Comparison of ENCODE assay signal across 25 cellular contexts in the genomic region with DNA sequence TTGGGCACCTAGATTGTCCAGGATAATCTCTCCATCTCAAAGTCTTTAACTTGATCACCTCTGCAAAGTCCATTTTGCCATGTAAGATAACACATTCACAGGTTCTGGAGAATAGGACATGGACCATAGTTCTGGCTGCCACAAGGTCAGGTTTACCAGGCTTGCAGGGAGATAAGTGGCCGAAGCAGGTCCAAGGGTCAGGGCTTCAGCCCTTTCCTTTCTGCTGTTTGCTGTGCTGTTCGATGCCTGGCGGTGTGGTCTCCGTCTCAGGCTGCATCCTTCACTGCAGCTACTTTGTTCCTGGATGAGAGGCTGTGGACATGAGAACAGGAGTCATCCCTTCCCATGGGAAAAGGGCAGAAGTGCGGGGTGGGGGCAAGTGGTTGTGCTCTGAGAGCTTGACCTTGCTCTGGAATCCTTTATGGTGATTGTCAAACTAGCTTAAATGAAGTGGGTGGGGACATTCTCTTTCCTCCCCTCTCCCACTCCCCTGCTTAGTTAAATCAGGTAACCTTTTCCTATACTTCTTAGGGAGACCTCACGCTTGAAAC.
"Had no signal": no experiment of that assay in that cellular context is flagged by ENCODE, and none has a peak within 500 bp of the region (broad histone marks: within the 10 kb centered on the region; RNA-seq: fewer than 3 reads in every experiment).

No MANE protein-coding gene starts in this region.

- H3K36me3 Mint-ChIP-seq: activated naive CD8-positive, alpha-beta T cell treated with anti-CD3 and anti-CD28 coated beads for 36 hours; stimulated activated naive B cell treated with anti-CD40 and anti-IgM and Interleukin-4, amounts not matched to agents 10 μg/mL and 1 μg/mL and 100 μg/mL, for 72 hours had no signal

- H3K4me2 ChIP-seq: neural progenitor cell had no signal

- ATAC-seq: activated CD4-positive, alpha-beta T cell treated with anti-CD3 and anti-CD28 coated beads for 36 hours; left lung; stimulated activated naive B cell treated with anti-CD40 and anti-IgM and Interleukin-4, amounts not matched to agents 10 μg/mL and 1 μg/mL and 100 μg/mL, for 72 hours; T-helper 17 cell had no signal

- H3K9ac ChIP-seq: neural progenitor cell had no signal

- H3K4me1 ChIP-seq: left lung, upper lobe of left lung had no signal

- H3K4me3 Mint-ChIP-seq: activated B cell treated with CpG ODN at 0.5 μM for 24 hours; activated CD4-positive, alpha-beta T cell treated with anti-CD3 and anti-CD28 coated beads for 36 hours; activated naive CD8-positive, alpha-beta T cell treated with anti-CD3 and anti-CD28 coated beads for 36 hours; activated T-cell treated with anti-CD3 and anti-CD28 coated beads, Interleukin-2, amount 50 U/mL, for 24 hours; neural progenitor cell; stimulated activated naive B cell treated with anti-CD40 and anti-IgM and Interleukin-4, amounts not matched to agents 10 μg/mL and 1 μg/mL and 100 μg/mL, for 72 hours; T-helper 17 cell had no signal

- H3K9me3 Mint-ChIP-seq: activated B cell treated with CpG ODN at 0.5 μM for 24 hours; activated naive CD8-positive, alpha-beta T cell treated with anti-CD3 and anti-CD28 coated beads for 36 hours; activated T-cell treated with anti-CD3 and anti-CD28 coated beads, Interleukin-2, amount 50 U/mL, for 24 hours; stimulated activated naive B cell treated with anti-CD40 and anti-IgM and Interleukin-4, amounts not matched to agents 10 μg/mL and 1 μg/mL and 100 μg/mL, for 72 hours had no signal

- H2AFZ ChIP-seq: neural progenitor cell had no signal

- H3K27ac ChIP-seq: cardiac muscle cell, left lung, neural progenitor cell, sigmoid colon, testis, upper lobe of left lung had no signal

- H3K27me3 Mint-ChIP-seq: activated naive CD8-positive, alpha-beta T cell treated with anti-CD3 and anti-CD28 coated beads for 36 hours had no signal

- H3K9me3 ChIP-seq: left lung, sigmoid colon, testis, upper lobe of left lung had no signal

- H3K4me1 Mint-ChIP-seq: activated B cell treated with CpG ODN at 0.5 μM for 24 hours; activated CD4-positive, alpha-beta T cell treated with anti-CD3 and anti-CD28 coated beads for 36 hours had no signal

- H3K27ac Mint-ChIP-seq: activated B cell treated with CpG ODN at 0.5 μM for 24 hours; activated CD4-positive, alpha-beta T cell treated with anti-CD3 and anti-CD28 coated beads for 36 hours; activated naive CD8-positive, alpha-beta T cell treated with anti-CD3 and anti-CD28 coated beads for 36 hours; activated T-cell treated with anti-CD3 and anti-CD28 coated beads, Interleukin-2, amount 50 U/mL, for 24 hours; neural progenitor cell; stimulated activated naive B cell treated with anti-CD40 and anti-IgM and Interleukin-4, amounts not matched to agents 10 μg/mL and 1 μg/mL and 100 μg/mL, for 72 hours; T-helper 17 cell had no signal

- H3K36me3 ChIP-seq: cardiac muscle cell, left lung, neural progenitor cell, sigmoid colon, upper lobe of left lung had no signal

- H3K4me3 ChIP-seq: cardiac muscle cell, left lung, lung, neural progenitor cell, sigmoid colon, smooth muscle cell, testis, upper lobe of left lung had no signal

- DNase-seq: activated B cell treated with CpG ODN at 0.5 μM for 24 hours; activated CD4-positive, alpha-beta T cell treated with anti-CD3 and anti-CD28 coated beads for 36 hours; activated CD4-positive, alpha-beta T cell treated with anti-CD3 and anti-CD28 coated beads, Interleukin-2, amount 50 U/mL, for 4 hours; activated CD8-positive, alpha-beta memory T cell treated with anti-CD3 and anti-CD28 coated beads for 24 hours; activated CD8-positive, alpha-beta memory T cell treated with anti-CD3 and anti-CD28 coated beads, Interleukin-2, amount 50 U/mL, for 4 hours; activated naive CD4-positive, alpha-beta T cell treated with Interleukin-2 at 50 U/mL for 16 hours; activated naive CD8-positive, alpha-beta T cell treated with anti-CD3 and anti-CD28 coated beads for 36 hours; activated T-cell treated with anti-CD3 and anti-CD28 coated beads, Interleukin-2, amount 50 U/mL, for 24 hours; amniotic stem cell; effector CD4-positive, alpha-beta T cell; erythroblast; foreskin fibroblast; left lung; sigmoid colon; stimulated activated CD4-positive, alpha-beta T cell treated with anti-CD3 and anti-CD28 coated beads, Interleukin-15, amount 100 ng/mL, for 24 hours; stimulated activated CD8-positive, alpha-beta memory T cell treated with anti-CD3 and anti-CD28 coated beads, Interleukin-4, amount 100 ng/mL, for 48 hours; stimulated activated naive B cell treated with anti-CD40 and anti-IgM and Interleukin-4, amounts not matched to agents 10 μg/mL and 1 μg/mL and 100 μg/mL, for 72 hours; SW 1271; T-helper 17 cell; testis; upper lobe of left lung had no signal

- H3K27me3 ChIP-seq: cardiac muscle cell, left lung, neural progenitor cell, sigmoid colon, testis, upper lobe of left lung had no signal
